Comparison of ENCODE assay signal across 18 cellular contexts in the genomic region with DNA sequence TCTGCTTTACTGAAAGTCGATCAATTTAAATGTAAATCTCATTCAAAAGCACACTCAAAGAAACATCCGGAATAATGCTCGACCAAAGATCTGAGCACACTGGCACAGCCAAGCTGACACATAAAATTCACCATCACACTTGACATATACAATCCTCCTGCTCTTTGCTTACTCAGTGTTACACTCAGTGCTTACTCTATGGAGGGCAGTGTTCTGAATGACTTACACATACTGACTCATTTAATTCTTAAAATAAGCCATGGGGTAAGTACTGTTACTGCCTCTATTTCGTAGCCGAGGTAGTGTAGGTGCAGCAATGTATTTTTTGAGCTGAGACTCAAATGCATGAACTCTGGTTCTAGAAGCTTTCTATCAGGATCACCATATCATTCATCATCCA.
"Had no signal": no experiment of that assay in that cellular context is flagged by ENCODE, and none has a peak within 500 bp of the region (broad histone marks: within the 10 kb centered on the region; RNA-seq: fewer than 3 reads in every experiment).

No MANE protein-coding gene starts in this region.

- H2AFZ ChIP-seq: parathyroid adenoma had no signal

- H3K27me3 Mint-ChIP-seq: naive B cell; stimulated activated memory B cell treated with anti-CD40 and anti-IgM and Interleukin-4, amounts not matched to agents 10 μg/mL and 1 μg/mL and 100 μg/mL, for 72 hours had no signal

- ATAC-seq: heart left ventricle; right lobe of liver; stimulated activated memory B cell treated with anti-CD40 and anti-IgM and Interleukin-4, amounts not matched to agents 10 μg/mL and 1 μg/mL and 100 μg/mL, for 72 hours had no signal

- H3K27ac ChIP-seq: coronary artery, heart left ventricle, parathyroid adenoma, prostate gland, right lobe of liver, stomach, thoracic aorta, transverse colon had no signal

- DNase-seq: effector CD4-positive, alpha-beta T cell; endodermal cell; heart left ventricle; hippocampal formation; kidney glomerular epithelial cell; mesendoderm; naive B cell; right lobe of liver; stimulated activated CD4-positive, alpha-beta T cell treated with anti-CD3 and anti-CD28 coated beads, Interleukin-4, amount 100 ng/mL, for 1 hour; stomach; substantia nigra; transverse colon had no signal

- H3K4me1 Mint-ChIP-seq: endodermal cell; naive B cell; nephron; stimulated activated memory B cell treated with anti-CD40 and anti-IgM and Interleukin-4, amounts not matched to agents 10 μg/mL and 1 μg/mL and 100 μg/mL, for 72 hours had no signal

- H3K27me3 ChIP-seq: heart left ventricle, right lobe of liver, stomach, transverse colon had no signal

- H3K9me3 ChIP-seq: prostate gland, thoracic aorta had no signal

- H3K4me1 ChIP-seq: parathyroid adenoma, prostate gland, right lobe of liver, stomach, transverse colon had no signal

- H3K4me3 Mint-ChIP-seq: endodermal cell; naive B cell; nephron; stimulated activated memory B cell treated with anti-CD40 and anti-IgM and Interleukin-4, amounts not matched to agents 10 μg/mL and 1 μg/mL and 100 μg/mL, for 72 hours had no signal

- H3K4me3 ChIP-seq: coronary artery, heart left ventricle, prostate gland, right lobe of liver, stomach, thoracic aorta, transverse colon had no signal

- H3K9ac ChIP-seq: parathyroid adenoma had no signal

- H3K27ac Mint-ChIP-seq: endodermal cell; nephron; stimulated activated memory B cell treated with anti-CD40 and anti-IgM and Interleukin-4, amounts not matched to agents 10 μg/mL and 1 μg/mL and 100 μg/mL, for 72 hours had no signal

- H3K36me3 ChIP-seq: heart left ventricle, prostate gland, right lobe of liver, stomach, thoracic aorta, transverse colon had no signal
